In genomic region chr14:73633517-73634332, GRCh38 we compare ENCODE assay signal across 8 cellular contexts. TPM values are rescaled to one million over a fixed set of nuclear protein-coding genes. Genes with fewer than 3 reads are reported as not detected.
A peak's percentile ranks its signal among the peaks of the same experiment; 100 is the strongest.
DNase-seq lines count a peak whose midpoint lies in the region; ATAC-seq, FAIRE-seq and TF ChIP-seq lines count a peak whose summit lies in the region.

No MANE protein-coding gene starts in this region.

- POLR2A ChIA-PET in AG04450 (lab: Yijun Ruan, JAX) (interaction anchor here (1.0 kb wide), 1 partner anchor 32 kb away, joined by 3 read pairs; no protein-coding TSS in a partner anchor), K562 (lab: Yijun Ruan, JAX) (no interaction called here)

- no peak for TF ChIP-seq POLR2A in K562 (conservative IDR thresholded peaks at IDR 0.05)

- CTCF ChIA-PET in AG04450 (lab: Charles Lee), result interaction anchor here (0.5 to 3.4 kb wide), 32 partner anchors 10 to 461 kb away, joined by 3 to 86 read pairs (median 4); partner anchors contain the start of genes ACOT1, ACOT2, ACOT6 and DNAL1
- CTCF ChIA-PET in K562 (lab: Yijun Ruan, JAX; ENCODE audit: low intra/inter-chr PET ratio), result interaction anchor here (0.6 to 1.2 kb wide), 2 partner anchors 124 to 162 kb away, joined by 3 to 4 read pairs; no protein-coding TSS in a partner anchor

- H3K27ac ChIP-seq in AG04450 (ENCODE audit: low read depth, low read length) (peak overlapping the region; percentile 11), K562 (ENCODE audit: extremely low read depth, low read depth, low read length) (no peak overlapping the region)

- H3K27me3 ChIP-seq in AG04450 (ENCODE audit: control insufficient read depth, insufficient read depth, low read length), result no peaks in the 10 kb centered on the region
- H3K27me3 ChIP-seq in K562 (ENCODE audit: control insufficient read depth in 2 of 2, insufficient read depth in 2 of 2, low read length in 2 of 2), result no peaks in the 10 kb centered on the region

- ATAC-seq in GM19455 (IDR thresholded peaks at IDR 0.05; ENCODE audit: unreplicated experiment) (peak; percentile 63), K562 (peak; percentile 85), GM19397 (IDR thresholded peaks at IDR 0.05; ENCODE audit: unreplicated experiment) (no peak)

- no peaks in the 10 kb centered on the region for H3K36me3 ChIP-seq in K562 (ENCODE audit: control insufficient read depth, insufficient read depth, low read length)

- no peak overlapping the region for H3K9ac ChIP-seq in K562 (ENCODE audit: insufficient read depth in 1 of 2, low read depth in 2 of 2, low read length in 2 of 2)

- no peaks in the 10 kb centered on the region for H3K9me3 ChIP-seq in AG04450 (ENCODE audit: control insufficient read depth, insufficient read depth, low read length)
- no peaks in the 10 kb centered on the region for H3K9me3 ChIP-seq in K562 (replicated peaks; ENCODE audit: control insufficient read depth, insufficient read depth, low read depth, low read length)

- peak; percentile 86 for FAIRE-seq in K562 (lab: Jason Lieb, UNC)

- no peaks in the 10 kb centered on the region for H3K79me2 ChIP-seq in K562 (ENCODE audit: control insufficient read depth, insufficient read depth, low read length)

- H3K4me3 ChIP-seq in AG04450 (ENCODE audit: low read depth, low read length) (peak overlapping the region; percentile 46), K562 (no peak overlapping the region)

- H2AFZ ChIP-seq in K562 (ENCODE audit: low read depth, low read length), result peak overlapping the region; percentile 88

- in situ Hi-C loops in K562 (cut with MboI), result no loop called here

- H4K20me1 ChIP-seq in K562 (replicated peaks; ENCODE audit: control insufficient read depth, insufficient read depth, low read length), result no peaks in the 10 kb centered on the region

- H3K4me1 ChIP-seq in K562 (replicated peaks in 1 of 2; ENCODE audit: control insufficient read depth in 2 of 2, insufficient read depth in 2 of 2, low read length in 2 of 2), result peaks cover 8 to 9% of the 10 kb centered on the region in 2 experiments; a peak in 4 of 5 replicates

- intact Hi-C loops in K562 (cut with micrococcal nuclease), result loop anchor here (5.0 to 10.0 kb wide), 2 partner anchors 136 to 221 kb away; partner anchors contain the start of gene PTGR2

- DNase-seq in AG04450 (ENCODE audit: low read depth, low spot score) (peak; percentile 37), NCI-H1417 (lab: John Stamatoyannopoulos, UW) (peak; percentile 70 to 86 (median 86)), UCSD-AML1 (lab: John Stamatoyannopoulos, UW; ENCODE audit: unreplicated experiment) (peak; percentile 58), K562 (ENCODE audit: extremely low read depth in 1 of 4, low spot score in 3 of 4) (peak; percentile 33 to 64 (median 40)), hypothalamus (lab: John Stamatoyannopoulos, UW) (peak in 49 of 51 donors; percentile 6 to 79 (median 58)), renal cortical epithelial cell (ENCODE audit: low read depth) (peak; percentile 64)

- no TSS peak for BruUV-seq in K562 (replicated peaks; lab: Mats Ljungman, UMichigan)

- TF ChIP-seq RAD21 in K562 (CRISPR knock-in tag; conservative IDR thresholded peaks at IDR 0.05 in 1 of 2, IDR thresholded peaks at IDR 0.05 in 1 of 2), result peak; percentile 37 to 69; a peak in 3 of 4 replicates

- WGBS in K562 (ENCODE audit: insufficient coverage, low coverage, missing lambda C conversion rate), result 48% methylated on average over 16 of the region's 54 CpGs

- TF ChIP-seq CTCF in AG04450 (IDR thresholded peaks at IDR 0.05; ENCODE audit: low read depth, low read length) (peak; percentile 92), K562 (IDR thresholded peaks at IDR 0.05 in 2 of 3, conservative IDR thresholded peaks at IDR 0.05 in 1 of 3; ENCODE audit: insufficient read depth in 2 of 3, low read depth in 1 of 3, low read length in 3 of 3) (peak; percentile 67 to 78 (median 73))

- no peaks in the 10 kb centered on the region for H3K9me1 ChIP-seq in K562 (ENCODE audit: control insufficient read depth, insufficient read depth, low read length)

- H3K4me2 ChIP-seq in K562 (ENCODE audit: insufficient read depth, low read length), result no peak overlapping the region; the same call in 1 of the 2 replicates

- no peak for TF ChIP-seq EP300 in K562 (IDR thresholded peaks at IDR 0.05; ENCODE audit: low read length)

RNA-seq across cellular contexts. Expression of gene DNAL1, which starts 11.1 kb away (rescaled TPM):
- polyA plus RNA-seq in AG04450 (2011; rRNA removed) (7.1 and 10.0 TPM in 2 replicates), K562 (2011; rRNA removed) (3.2 and 4.1 TPM in 2 replicates), K562 (2014; fragmentation: Illumina TruSeq; extraction: Trizol) (4.7 and 5.6 TPM in 2 replicates), K562 (2014; fragmentation: Nextera tagmentation; extraction: Ambion mirVana) (10 to 100 TPM in 1 of 2 experiments, 1 to 10 TPM in 1; 8.9 to 11.7 TPM), K562 (2014; rRNA removed) (1.4 and 4.8 TPM in 2 replicates)
- 3.1 TPM in 2 replicates for polyA minus RNA-seq in AG04450 (2011; rRNA and poly(A)+ RNA removed)
- total RNA-seq in K562 (2011; cell fraction: chromatin; rRNA removed; ENCODE audit: low replicate concordance), result 2.1 and 2.3 TPM in 2 replicates
- total RNA-seq in K562 (2011; cell fraction: nucleolus; rRNA removed), result 0.39 and 0.67 TPM in 2 replicates
- 2.0 and 3.0 TPM in 2 replicates for total RNA-seq in K562 (2011; cell fraction: nucleoplasm; rRNA removed)
- total RNA-seq in K562 (2014; rRNA removed) (1.6 and 2.3 TPM in 2 replicates), K562 (2014; rRNA removed; fragmentation: Illumina TruSeq; extraction: Trizol) (6.3 and 10.3 TPM in 2 replicates), K562 (2015; rRNA removed; fragmentation: Illumina TruSeq; extraction: Trizol) (2.1 and 3.7 TPM in 2 replicates), K562 (2021) (4.8 and 5.8 TPM in 2 replicates), renal cortical epithelial cell (21.2 and 25.2 TPM in 2 replicates)
- 0.24 and 0.99 TPM in 2 replicates for polyA plus RNA-seq in K562 (2011; cell fraction: cytosol; rRNA removed)
- polyA plus RNA-seq in K562 (2011; cell fraction: nucleus; rRNA removed), result 0.74 and 1.5 TPM in 2 replicates
- polyA plus RNA-seq in K562 (2012), result 3.2 and 3.4 TPM in 2 replicates
- polyA minus RNA-seq in K562 (2011; rRNA and poly(A)+ RNA removed), result 2.1 and 2.8 TPM in 2 replicates
- polyA minus RNA-seq in K562 (2011; cell fraction: cytosol; rRNA and poly(A)+ RNA removed), result 0.95 and 2.3 TPM in 2 replicates
- 0.67 and 2.0 TPM in 2 replicates for polyA minus RNA-seq in K562 (2011; cell fraction: nucleus; rRNA and poly(A)+ RNA removed)

RNA-seq across cellular contexts. Expression of gene ACOT6, which starts 21.4 kb away (rescaled TPM):
- polyA plus RNA-seq in AG04450 (2011; rRNA removed) (not detected in 2 replicates), K562 (2011; rRNA removed) (not detected in 2 replicates), K562 (2014; fragmentation: Illumina TruSeq; extraction: Trizol) (not detected in 2 replicates), K562 (2014; fragmentation: Nextera tagmentation; extraction: Ambion mirVana) (not detected), K562 (2014; rRNA removed) (not detected in 2 replicates)
- not detected in 2 replicates for polyA minus RNA-seq in AG04450 (2011; rRNA and poly(A)+ RNA removed)
- total RNA-seq in K562 (2011; cell fraction: chromatin; rRNA removed; ENCODE audit: low replicate concordance), result not detected in 2 replicates
- 0.17 TPM in 1 of 2 replicates, not detected in the other for total RNA-seq in K562 (2011; cell fraction: nucleolus; rRNA removed)
- not detected in 2 replicates for total RNA-seq in K562 (2011; cell fraction: nucleoplasm; rRNA removed)
- total RNA-seq in K562 (2014; rRNA removed) (not detected in 2 replicates), K562 (2014; rRNA removed; fragmentation: Illumina TruSeq; extraction: Trizol) (not detected in 2 replicates), K562 (2015; rRNA removed; fragmentation: Illumina TruSeq; extraction: Trizol) (not detected in 2 replicates), K562 (2021) (not detected in 2 replicates), renal cortical epithelial cell (not detected in 2 replicates)
- not detected in 2 replicates for polyA plus RNA-seq in K562 (2011; cell fraction: cytosol; rRNA removed)
- polyA plus RNA-seq in K562 (2011; cell fraction: nucleus; rRNA removed), result not detected in 2 replicates
- not detected in 2 replicates for polyA plus RNA-seq in K562 (2012)
- polyA minus RNA-seq in K562 (2011; rRNA and poly(A)+ RNA removed), result not detected in 2 replicates
- polyA minus RNA-seq in K562 (2011; cell fraction: cytosol; rRNA and poly(A)+ RNA removed), result not detected in 2 replicates
- 0.27 and 0.67 TPM in 2 replicates for polyA minus RNA-seq in K562 (2011; cell fraction: nucleus; rRNA and poly(A)+ RNA removed)

RNA-seq across cellular contexts. Expression of gene ACOT4, which starts 42.1 kb away (rescaled TPM):
- 0.37 and 0.45 TPM in 2 replicates for polyA plus RNA-seq in AG04450 (2011; rRNA removed)
- 0.26 TPM in 1 of 2 replicates, not detected in the other for polyA minus RNA-seq in AG04450 (2011; rRNA and poly(A)+ RNA removed)
- not detected in 2 replicates for total RNA-seq in K562 (2011; cell fraction: chromatin; rRNA removed; ENCODE audit: low replicate concordance)
- total RNA-seq in K562 (2011; cell fraction: nucleolus; rRNA removed), result not detected in 2 replicates
- total RNA-seq in K562 (2011; cell fraction: nucleoplasm; rRNA removed), result not detected in 2 replicates
- not detected in 2 replicates for total RNA-seq in K562 (2014; rRNA removed)
- not detected in 2 replicates for total RNA-seq in K562 (2014; rRNA removed; fragmentation: Illumina TruSeq; extraction: Trizol)
- not detected in 2 replicates for total RNA-seq in K562 (2015; rRNA removed; fragmentation: Illumina TruSeq; extraction: Trizol)
- total RNA-seq in K562 (2021), result not detected in 2 replicates
- not detected in 2 replicates for polyA plus RNA-seq in K562 (2011; rRNA removed)
- polyA plus RNA-seq in K562 (2011; cell fraction: cytosol; rRNA removed), result not detected in 2 replicates
- polyA plus RNA-seq in K562 (2011; cell fraction: nucleus; rRNA removed), result not detected in 2 replicates
- not detected in 2 replicates for polyA plus RNA-seq in K562 (2012)
- polyA plus RNA-seq in K562 (2014; fragmentation: Illumina TruSeq; extraction: Trizol), result not detected in 2 replicates
- not detected for polyA plus RNA-seq in K562 (2014; fragmentation: Nextera tagmentation; extraction: Ambion mirVana)
- polyA plus RNA-seq in K562 (2014; rRNA removed), result not detected in 2 replicates
- polyA minus RNA-seq in K562 (2011; rRNA and poly(A)+ RNA removed), result not detected in 2 replicates
- polyA minus RNA-seq in K562 (2011; cell fraction: cytosol; rRNA and poly(A)+ RNA removed), result not detected in 2 replicates
- not detected in 2 replicates for polyA minus RNA-seq in K562 (2011; cell fraction: nucleus; rRNA and poly(A)+ RNA removed)
- 2.7 and 6.3 TPM in 2 replicates for total RNA-seq in renal cortical epithelial cell
